ENCODE assay signal across 8 cellular contexts in genomic region chr10:48364659-48365405, GRCh38. TPM values are rescaled to one million over a fixed set of nuclear protein-coding genes. Genes with fewer than 3 reads are reported as not detected.
DNase-seq lines count a peak whose midpoint lies in the region; ATAC-seq and TF ChIP-seq lines count a peak whose summit lies in the region.
"Had no signal": no experiment of that assay in that cellular context is flagged by ENCODE, and none has a peak within 500 bp of the region (broad histone marks: within the 10 kb centered on the region; RNA-seq: fewer than 3 reads in every experiment).

No MANE protein-coding gene starts in this region.

- peaks cover 16% of the 10 kb centered on the region for H3K4me1 ChIP-seq in HEK293 (ENCODE audit: control insufficient read depth, insufficient read depth, low read length)

- DNase-seq in NCI-H774 (lab: John Stamatoyannopoulos, UW) (peak; percentile 9), fibroblast of the aortic adventitia (ENCODE audit: low read depth) (peak; percentile 77), skeletal muscle cell (ENCODE audit: low read depth) (peak; percentile 38)
- DNase-seq: activated CD4-positive, alpha-beta T cell treated with anti-CD3 and anti-CD28 coated beads, Interleukin-2, amount 50 U/mL, for 4 hours had no signal

- TF ChIP-seq CTCF in HEK293 (tag by site-specific recombination; IDR thresholded peaks at IDR 0.05): no peak
- TF ChIP-seq CTCF in fibroblast of the aortic adventitia (IDR thresholded peaks at IDR 0.05; ENCODE audit: insufficient read depth, low read length): no peak

- no peaks in the 10 kb centered on the region for H3K36me3 ChIP-seq in HEK293 (ENCODE audit: control insufficient read depth in 2 of 2, insufficient read depth in 1 of 2, low read length in 2 of 2)

- H3K4me3 ChIP-seq in HEK293 (ENCODE audit: low read depth, low read length) (no peak overlapping the region), fibroblast of the aortic adventitia (ENCODE audit: low read depth, low read length) (no peak overlapping the region), skeletal muscle cell (ENCODE audit: low read depth, low read length) (no peak overlapping the region)

- CTCF ChIA-PET in HEK293 (lab: Yijun Ruan, JAX): interaction anchor here (0.7 to 4.7 kb wide), 18 partner anchors 8 to 1228 kb away, joined by 3 to 85 read pairs (median 3); no protein-coding TSS in a partner anchor

- H3K27ac ChIP-seq in HEK293 (ENCODE audit: extremely low read depth, low read depth, low read length): no peak overlapping the region

- ATAC-seq in HG03469 (IDR thresholded peaks at IDR 0.05; ENCODE audit: unreplicated experiment) (no peak), HG03139 (IDR thresholded peaks at IDR 0.05; ENCODE audit: unreplicated experiment) (no peak)
- no peak for ATAC-seq in activated CD4-positive, CD25-positive, alpha-beta regulatory T cell treated with anti-CD3 and anti-CD28 coated beads, Interleukin-2, amount 50 U/mL, for 24 hours

- POLR2A ChIA-PET in HEK293 (lab: Yijun Ruan, JAX): no interaction called here

- H3K9me3 ChIP-seq in HEK293 (ENCODE audit: control insufficient read depth, insufficient read depth, low read depth, low read length): no peaks in the 10 kb centered on the region

TF ChIP-seq in HEK293, 187 proteins besides CTCF, POLR2A, EP300 and RAD21 (continues in another document):
- no peak for TF ChIP-seq ZNF600 (tag by site-specific recombination; IDR thresholded peaks at IDR 0.05)
- 0 out of 2 replicates have a peak, but pooled peaks have one; percentile 38 for TF ChIP-seq ZBTB17 (tag by site-specific recombination; IDR thresholded peaks at IDR 0.05)
- TF ChIP-seq, protein P1, sequence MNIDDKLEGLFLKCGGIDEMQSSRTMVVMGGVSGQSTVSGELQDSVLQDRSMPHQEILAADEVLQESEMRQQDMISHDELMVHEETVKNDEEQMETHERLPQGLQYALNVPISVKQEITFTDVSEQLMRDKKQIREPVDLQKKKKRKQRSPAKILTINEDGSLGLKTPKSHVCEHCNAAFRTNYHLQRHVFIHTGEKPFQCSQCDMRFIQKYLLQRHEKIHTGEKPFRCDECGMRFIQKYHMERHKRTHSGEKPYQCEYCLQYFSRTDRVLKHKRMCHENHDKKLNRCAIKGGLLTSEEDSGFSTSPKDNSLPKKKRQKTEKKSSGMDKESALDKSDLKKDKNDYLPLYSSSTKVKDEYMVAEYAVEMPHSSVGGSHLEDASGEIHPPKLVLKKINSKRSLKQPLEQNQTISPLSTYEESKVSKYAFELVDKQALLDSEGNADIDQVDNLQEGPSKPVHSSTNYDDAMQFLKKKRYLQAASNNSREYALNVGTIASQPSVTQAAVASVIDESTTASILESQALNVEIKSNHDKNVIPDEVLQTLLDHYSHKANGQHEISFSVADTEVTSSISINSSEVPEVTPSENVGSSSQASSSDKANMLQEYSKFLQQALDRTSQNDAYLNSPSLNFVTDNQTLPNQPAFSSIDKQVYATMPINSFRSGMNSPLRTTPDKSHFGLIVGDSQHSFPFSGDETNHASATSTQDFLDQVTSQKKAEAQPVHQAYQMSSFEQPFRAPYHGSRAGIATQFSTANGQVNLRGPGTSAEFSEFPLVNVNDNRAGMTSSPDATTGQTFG (tag by site-specific recombination; IDR thresholded peaks at IDR 0.05; ENCODE audit: borderline replicate concordance): no peak
- TF ChIP-seq REPIN1 (tag by site-specific recombination; IDR thresholded peaks at IDR 0.05; ENCODE audit: low read depth): no peak
- TF ChIP-seq ZNF211 (tag by site-specific recombination; IDR thresholded peaks at IDR 0.05; ENCODE audit: low read depth): no peak
- TF ChIP-seq, protein P2, sequence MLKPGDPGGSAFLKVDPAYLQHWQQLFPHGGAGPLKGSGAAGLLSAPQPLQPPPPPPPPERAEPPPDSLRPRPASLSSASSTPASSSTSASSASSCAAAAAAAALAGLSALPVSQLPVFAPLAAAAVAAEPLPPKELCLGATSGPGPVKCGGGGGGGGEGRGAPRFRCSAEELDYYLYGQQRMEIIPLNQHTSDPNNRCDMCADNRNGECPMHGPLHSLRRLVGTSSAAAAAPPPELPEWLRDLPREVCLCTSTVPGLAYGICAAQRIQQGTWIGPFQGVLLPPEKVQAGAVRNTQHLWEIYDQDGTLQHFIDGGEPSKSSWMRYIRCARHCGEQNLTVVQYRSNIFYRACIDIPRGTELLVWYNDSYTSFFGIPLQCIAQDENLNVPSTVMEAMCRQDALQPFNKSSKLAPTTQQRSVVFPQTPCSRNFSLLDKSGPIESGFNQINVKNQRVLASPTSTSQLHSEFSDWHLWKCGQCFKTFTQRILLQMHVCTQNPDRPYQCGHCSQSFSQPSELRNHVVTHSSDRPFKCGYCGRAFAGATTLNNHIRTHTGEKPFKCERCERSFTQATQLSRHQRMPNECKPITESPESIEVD (tag by site-specific recombination; IDR thresholded peaks at IDR 0.05): peak; percentile 64; the same call in 1 of the 2 replicates
- TF ChIP-seq, protein P3, sequence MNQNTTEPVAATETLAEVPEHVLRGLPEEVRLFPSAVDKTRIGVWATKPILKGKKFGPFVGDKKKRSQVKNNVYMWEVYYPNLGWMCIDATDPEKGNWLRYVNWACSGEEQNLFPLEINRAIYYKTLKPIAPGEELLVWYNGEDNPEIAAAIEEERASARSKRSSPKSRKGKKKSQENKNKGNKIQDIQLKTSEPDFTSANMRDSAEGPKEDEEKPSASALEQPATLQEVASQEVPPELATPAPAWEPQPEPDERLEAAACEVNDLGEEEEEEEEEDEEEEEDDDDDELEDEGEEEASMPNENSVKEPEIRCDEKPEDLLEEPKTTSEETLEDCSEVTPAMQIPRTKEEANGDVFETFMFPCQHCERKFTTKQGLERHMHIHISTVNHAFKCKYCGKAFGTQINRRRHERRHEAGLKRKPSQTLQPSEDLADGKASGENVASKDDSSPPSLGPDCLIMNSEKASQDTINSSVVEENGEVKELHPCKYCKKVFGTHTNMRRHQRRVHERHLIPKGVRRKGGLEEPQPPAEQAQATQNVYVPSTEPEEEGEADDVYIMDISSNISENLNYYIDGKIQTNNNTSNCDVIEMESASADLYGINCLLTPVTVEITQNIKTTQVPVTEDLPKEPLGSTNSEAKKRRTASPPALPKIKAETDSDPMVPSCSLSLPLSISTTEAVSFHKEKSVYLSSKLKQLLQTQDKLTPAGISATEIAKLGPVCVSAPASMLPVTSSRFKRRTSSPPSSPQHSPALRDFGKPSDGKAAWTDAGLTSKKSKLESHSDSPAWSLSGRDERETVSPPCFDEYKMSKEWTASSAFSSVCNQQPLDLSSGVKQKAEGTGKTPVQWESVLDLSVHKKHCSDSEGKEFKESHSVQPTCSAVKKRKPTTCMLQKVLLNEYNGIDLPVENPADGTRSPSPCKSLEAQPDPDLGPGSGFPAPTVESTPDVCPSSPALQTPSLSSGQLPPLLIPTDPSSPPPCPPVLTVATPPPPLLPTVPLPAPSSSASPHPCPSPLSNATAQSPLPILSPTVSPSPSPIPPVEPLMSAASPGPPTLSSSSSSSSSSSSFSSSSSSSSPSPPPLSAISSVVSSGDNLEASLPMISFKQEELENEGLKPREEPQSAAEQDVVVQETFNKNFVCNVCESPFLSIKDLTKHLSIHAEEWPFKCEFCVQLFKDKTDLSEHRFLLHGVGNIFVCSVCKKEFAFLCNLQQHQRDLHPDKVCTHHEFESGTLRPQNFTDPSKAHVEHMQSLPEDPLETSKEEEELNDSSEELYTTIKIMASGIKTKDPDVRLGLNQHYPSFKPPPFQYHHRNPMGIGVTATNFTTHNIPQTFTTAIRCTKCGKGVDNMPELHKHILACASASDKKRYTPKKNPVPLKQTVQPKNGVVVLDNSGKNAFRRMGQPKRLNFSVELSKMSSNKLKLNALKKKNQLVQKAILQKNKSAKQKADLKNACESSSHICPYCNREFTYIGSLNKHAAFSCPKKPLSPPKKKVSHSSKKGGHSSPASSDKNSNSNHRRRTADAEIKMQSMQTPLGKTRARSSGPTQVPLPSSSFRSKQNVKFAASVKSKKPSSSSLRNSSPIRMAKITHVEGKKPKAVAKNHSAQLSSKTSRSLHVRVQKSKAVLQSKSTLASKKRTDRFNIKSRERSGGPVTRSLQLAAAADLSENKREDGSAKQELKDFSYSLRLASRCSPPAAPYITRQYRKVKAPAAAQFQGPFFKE (tag by site-specific recombination; IDR thresholded peaks at IDR 0.05; ENCODE audit: borderline replicate concordance): no peak
- no peak for TF ChIP-seq ZNF335 (tag by site-specific recombination; conservative IDR thresholded peaks at IDR 0.05)
- no peak for TF ChIP-seq BCL11A (tag by site-specific recombination; IDR thresholded peaks at IDR 0.05; ENCODE audit: low read depth)
- TF ChIP-seq FEZF1 (tag by site-specific recombination; IDR thresholded peaks at IDR 0.05): 0 out of 2 replicates have a peak, but pooled peaks have one; percentile 22
- TF ChIP-seq ZNF701 (tag by site-specific recombination; IDR thresholded peaks at IDR 0.05): no peak
- peak; percentile 50; the same call in 1 of the 2 replicates for TF ChIP-seq ZNF660 (tag by site-specific recombination; IDR thresholded peaks at IDR 0.05)
- no peak for TF ChIP-seq ZBTB1 (tag by site-specific recombination; IDR thresholded peaks at IDR 0.05)
- TF ChIP-seq ZNF555 (tag by site-specific recombination; conservative IDR thresholded peaks at IDR 0.05): no peak
- TF ChIP-seq ZNF19 (tag by site-specific recombination; IDR thresholded peaks at IDR 0.05; ENCODE audit: low read depth): no peak
- no peak for TF ChIP-seq ZNF155 (tag by site-specific recombination; IDR thresholded peaks at IDR 0.05)
- TF ChIP-seq, protein P4, sequence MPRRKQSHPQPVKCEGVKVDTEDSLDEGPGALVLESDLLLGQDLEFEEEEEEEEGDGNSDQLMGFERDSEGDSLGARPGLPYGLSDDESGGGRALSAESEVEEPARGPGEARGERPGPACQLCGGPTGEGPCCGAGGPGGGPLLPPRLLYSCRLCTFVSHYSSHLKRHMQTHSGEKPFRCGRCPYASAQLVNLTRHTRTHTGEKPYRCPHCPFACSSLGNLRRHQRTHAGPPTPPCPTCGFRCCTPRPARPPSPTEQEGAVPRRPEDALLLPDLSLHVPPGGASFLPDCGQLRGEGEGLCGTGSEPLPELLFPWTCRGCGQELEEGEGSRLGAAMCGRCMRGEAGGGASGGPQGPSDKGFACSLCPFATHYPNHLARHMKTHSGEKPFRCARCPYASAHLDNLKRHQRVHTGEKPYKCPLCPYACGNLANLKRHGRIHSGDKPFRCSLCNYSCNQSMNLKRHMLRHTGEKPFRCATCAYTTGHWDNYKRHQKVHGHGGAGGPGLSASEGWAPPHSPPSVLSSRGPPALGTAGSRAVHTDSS (tag by site-specific recombination; IDR thresholded peaks at IDR 0.05): no peak
- no peak for TF ChIP-seq ZNF837 (tag by site-specific recombination; IDR thresholded peaks at IDR 0.05)
- no peak for TF ChIP-seq ZNF792 (tag by site-specific recombination; IDR thresholded peaks at IDR 0.05)

RNA-seq across cellular contexts. Expression of gene MAPK8, which starts 58.4 kb away (rescaled TPM):
- total RNA-seq in fibroblast of the aortic adventitia (ENCODE audit: low replicate concordance): 22.4 and 39.1 TPM in 2 replicates

Comparison
In these comparisons a context has a peak if more than half of its experiments do, and no peak if none do; other contexts are left out.
1. DNase-seq: peak in every context shown above with its lines; median percentile 77 in fibroblast of the aortic adventitia; 38 in skeletal muscle cell; 9 in NCI-H774.